19 cellular contexts compared by ENCODE assay signal in genomic region chr6:129102741-129103140, GRCh38.
A peak's percentile ranks its signal among the peaks of the same experiment; 100 is the strongest.
DNase-seq lines count a peak whose midpoint lies in the region; ATAC-seq and TF ChIP-seq lines count a peak whose summit lies in the region.
"Had no signal": no experiment of that assay in that cellular context is flagged by ENCODE, and none has a peak within 500 bp of the region (broad histone marks: within the 10 kb centered on the region; RNA-seq: fewer than 3 reads in every experiment).

No MANE protein-coding gene starts in this region.

- H3K27ac Mint-ChIP-seq in progenitor cell of endocrine pancreas = no peak overlapping the region
- H3K27ac Mint-ChIP-seq: activated CD4-positive, alpha-beta memory T cell treated with anti-CD3 and anti-CD28 coated beads for 36 hours; activated T-cell treated with anti-CD3 and anti-CD28 coated beads, Interleukin-2, amount 50 U/mL, for 72 hours had no signal

- H3K36me3 Mint-ChIP-seq in progenitor cell of endocrine pancreas (ENCODE audit: insufficient read depth) = no peaks in the 10 kb centered on the region
- H3K36me3 Mint-ChIP-seq: activated CD4-positive, alpha-beta memory T cell treated with anti-CD3 and anti-CD28 coated beads for 36 hours had no signal

- H3K27me3 Mint-ChIP-seq in progenitor cell of endocrine pancreas = no peaks in the 10 kb centered on the region

- H3K4me1 ChIP-seq in SJSA1 (replicated peaks) (peaks cover 30% of the 10 kb centered on the region), muscle layer of duodenum (ENCODE audit: control insufficient read depth in 1 of 2, insufficient read depth in 2 of 2, low read length in 2 of 2) (peaks cover 0 to 6% of the 10 kb centered on the region in 2 donors), testis (peaks cover 6% of the 10 kb centered on the region)
- H3K4me1 ChIP-seq: Caco-2, Peyer's patch had no signal

- H3K4me1 Mint-ChIP-seq in progenitor cell of endocrine pancreas (ENCODE audit: low read depth) = no peaks in the 10 kb centered on the region

- DNase-seq in SJSA1 (ENCODE audit: low read depth in 1 of 2, low spot score in 2 of 2) = peak; percentile 62 to 70
- DNase-seq in fibroblast of villous mesenchyme (ENCODE audit: low read depth) = peak; percentile 84
- peak; percentile 57 for DNase-seq in testis
- DNase-seq in progenitor cell of endocrine pancreas (ENCODE audit: low spot score, unreplicated experiment) = no peak
- DNase-seq: activated CD4-positive, alpha-beta memory T cell treated with anti-CD3 and anti-CD28 coated beads for 36 hours; activated T-cell treated with anti-CD3 and anti-CD28 coated beads, Interleukin-2, amount 50 U/mL, for 72 hours; Caco-2; GM23248; kidney; NCI-H2107; NCI-H774; Peyer's patch had no signal

- H3K27me3 ChIP-seq in SJSA1 (replicated peaks) (no peaks in the 10 kb centered on the region), muscle layer of duodenum (ENCODE audit: low read depth, low read length) (no peaks in the 10 kb centered on the region), testis (no peaks in the 10 kb centered on the region)
- H3K27me3 ChIP-seq: hepatocyte, Peyer's patch had no signal

- intact Hi-C loops in testis (cut with DNase I; ENCODE audit: low total_unique reads) = no loop called here

- ATAC-seq in HG03097 (IDR thresholded peaks at IDR 0.05; ENCODE audit: low FRiP score, unreplicated experiment) (no peak), GM21717 (IDR thresholded peaks at IDR 0.05; ENCODE audit: unreplicated experiment) (no peak)
- ATAC-seq in activated CD4-positive, CD25-positive, alpha-beta regulatory T cell treated with anti-CD3 and anti-CD28 coated beads, Interleukin-2, amount 50 U/mL, for 24 hours = no peak
- ATAC-seq: activated T-cell treated with anti-CD3 and anti-CD28 coated beads, Interleukin-2, amount 50 U/mL, for 72 hours; K562 had no signal

- TF ChIP-seq CTCF in fibroblast of villous mesenchyme (IDR thresholded peaks at IDR 0.05; ENCODE audit: insufficient read depth, low read depth, low read length) (no peak), testis (IDR thresholded peaks at IDR 0.05) (no peak), progenitor cell of endocrine pancreas (IDR thresholded peaks at IDR 0.05; ENCODE audit: unreplicated experiment) (no peak)

- no peaks in the 10 kb centered on the region for H3K9me3 Mint-ChIP-seq in progenitor cell of endocrine pancreas (ENCODE audit: low read depth)
- H3K9me3 Mint-ChIP-seq: activated CD4-positive, alpha-beta memory T cell treated with anti-CD3 and anti-CD28 coated beads for 36 hours; activated T-cell treated with anti-CD3 and anti-CD28 coated beads, Interleukin-2, amount 50 U/mL, for 72 hours had no signal

- no peaks in the 10 kb centered on the region for H3K9me3 ChIP-seq in SJSA1 (replicated peaks)
- H3K9me3 ChIP-seq in muscle layer of duodenum (ENCODE audit: control insufficient read depth in 1 of 2, low read length in 2 of 2) = no peaks in the 10 kb centered on the region
- H3K9me3 ChIP-seq in testis = no peaks in the 10 kb centered on the region
- H3K9me3 ChIP-seq: Caco-2, Peyer's patch had no signal

- 45 to 48% methylated on average over 4 of the region's 4 CpGs for WGBS in testis, 2 donors

- H3K27ac ChIP-seq in SJSA1 = peak overlapping the region; percentile 79
- H3K27ac ChIP-seq in muscle layer of duodenum (ENCODE audit: low read length) = peak overlapping the region; percentile 48
- peak overlapping the region in 1 of 2 donors; percentile 53 for H3K27ac ChIP-seq in testis
- H3K27ac ChIP-seq: GM23248, hepatocyte, HL-60, Peyer's patch had no signal

- TF ChIP-seq POLR2A in testis (IDR thresholded peaks at IDR 0.05) = no peak

- H3K36me3 ChIP-seq in SJSA1 (no peaks in the 10 kb centered on the region), muscle layer of duodenum (ENCODE audit: control insufficient read depth in 1 of 2, insufficient read depth in 2 of 2, low read length in 2 of 2) (no peaks in the 10 kb centered on the region), testis (ENCODE audit: low read depth, missing control alignments) (no peaks in the 10 kb centered on the region)
- H3K36me3 ChIP-seq: Peyer's patch had no signal

- no peak overlapping the region for H3K4me3 Mint-ChIP-seq in progenitor cell of endocrine pancreas (ENCODE audit: low read depth)
- H3K4me3 Mint-ChIP-seq: activated CD4-positive, alpha-beta memory T cell treated with anti-CD3 and anti-CD28 coated beads for 36 hours; activated T-cell treated with anti-CD3 and anti-CD28 coated beads, Interleukin-2, amount 50 U/mL, for 72 hours had no signal

- H3K4me3 ChIP-seq in SJSA1 = no peak overlapping the region
- no peak overlapping the region for H3K4me3 ChIP-seq in fibroblast of villous mesenchyme (ENCODE audit: low read depth, low read length)
- H3K4me3 ChIP-seq in muscle layer of duodenum (ENCODE audit: low read depth in 1 of 2, low read length in 2 of 2) = no peak overlapping the region
- H3K4me3 ChIP-seq in testis = no peak overlapping the region
- H3K4me3 ChIP-seq: GM23248, hepatocyte, K562, Peyer's patch had no signal
